21 cellular contexts compared by ENCODE assay signal in the genomic region with DNA sequence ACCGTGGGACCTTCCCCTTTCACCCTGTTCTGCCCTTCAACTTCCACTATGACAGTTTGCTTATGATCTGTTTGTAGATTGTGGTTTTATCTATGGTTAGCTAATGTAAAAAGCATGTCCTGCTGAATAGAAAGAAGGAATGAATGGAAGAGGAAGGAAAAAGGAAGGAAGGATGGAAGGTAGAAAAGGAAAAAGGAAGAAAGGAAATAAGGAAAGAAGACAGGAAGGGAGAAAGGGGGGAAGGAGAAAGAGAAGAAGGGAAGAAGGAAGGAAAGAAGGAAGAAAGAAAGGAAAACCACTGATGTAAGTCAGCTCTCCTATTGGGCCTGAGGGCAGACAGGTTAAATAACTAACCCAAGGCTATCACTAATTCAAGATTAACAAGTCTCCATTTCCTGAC.
"Had no signal": no experiment of that assay in that cellular context is flagged by ENCODE, and none has a peak within 500 bp of the region (broad histone marks: within the 10 kb centered on the region; RNA-seq: fewer than 3 reads in every experiment).

No MANE protein-coding gene starts in this region.

- ATAC-seq: Panc1 had no signal

- H3K4me2 ChIP-seq: SK-N-SH had no signal

- H3K4me3 Mint-ChIP-seq: IgD-negative memory B cell had no signal

- H3K36me3 ChIP-seq: MG63 had no signal

- H3K27ac ChIP-seq: RWPE1 had no signal

- H3K27me3 ChIP-seq: MG63 had no signal

- H3K9ac ChIP-seq: SK-N-SH had no signal

- H3K9me3 ChIP-seq: MG63, SK-N-SH had no signal

- H3K4me1 Mint-ChIP-seq: IgD-negative memory B cell had no signal

- H3K4me3 ChIP-seq: MG63 had no signal

- H3K27ac Mint-ChIP-seq: IgD-negative memory B cell had no signal

- H3K36me3 Mint-ChIP-seq: IgD-negative memory B cell had no signal

- DNase-seq: KBM-7, MG63, NCI-H1092, NCI-H1105 treated with DMSO at 0.1 percent for 48 hours, NCI-H1417 treated with DMSO at 0.1 percent for 48 hours, NCI-H146, NCI-H1694 treated with DMSO at 0.1 percent for 48 hours, NCI-H1930, NCI-H2081, NCI-H2171, NCI-H226, NCI-H446, NCI-H510A, NCI-H524 treated with DMSO at 0.1 percent for 48 hours, NCI-H69, NCI-H774, SHP77, SK-N-SH had no signal
